ENCODE assay signal across 1 cellular context in genomic region chr17:81908793-81909192, GRCh38.
TF ChIP-seq lines count a peak whose summit lies in the region.

No MANE protein-coding gene starts in this region.

TF ChIP-seq in IMR-90, 13 proteins besides CTCF, POLR2A, EP300 and RAD21:
- TF ChIP-seq BHLHE40 (IDR thresholded peaks at IDR 0.05; ENCODE audit: low read depth, low read length) (no peak), MAFK (IDR thresholded peaks at IDR 0.05; ENCODE audit: low read depth, low read length) (no peak), SMC3 (IDR thresholded peaks at IDR 0.05; ENCODE audit: low read depth, low read length) (no peak), MXI1 (IDR thresholded peaks at IDR 0.05; ENCODE audit: borderline replicate concordance, low read depth, low read length) (no peak), RFX5 (IDR thresholded peaks at IDR 0.05; ENCODE audit: low read depth, low read length) (no peak), RCOR1 (IDR thresholded peaks at IDR 0.05; ENCODE audit: insufficient replicate concordance, low read length) (no peak), MAZ (IDR thresholded peaks at IDR 0.05; ENCODE audit: borderline replicate concordance, low read depth, low read length) (no peak), ELK1 (IDR thresholded peaks at IDR 0.05; ENCODE audit: borderline replicate concordance, low read depth, low read length) (no peak), FOS (IDR thresholded peaks at IDR 0.05; ENCODE audit: low read depth, low read length) (no peak), NFE2L2 (IDR thresholded peaks at IDR 0.05; ENCODE audit: low read depth, low read length) (no peak), CEBPB (IDR thresholded peaks at IDR 0.05; ENCODE audit: low read depth, low read length) (no peak), CHD1 (IDR thresholded peaks at IDR 0.05; ENCODE audit: low read depth, low read length) (no peak)
- TF ChIP-seq, protein P1, sequence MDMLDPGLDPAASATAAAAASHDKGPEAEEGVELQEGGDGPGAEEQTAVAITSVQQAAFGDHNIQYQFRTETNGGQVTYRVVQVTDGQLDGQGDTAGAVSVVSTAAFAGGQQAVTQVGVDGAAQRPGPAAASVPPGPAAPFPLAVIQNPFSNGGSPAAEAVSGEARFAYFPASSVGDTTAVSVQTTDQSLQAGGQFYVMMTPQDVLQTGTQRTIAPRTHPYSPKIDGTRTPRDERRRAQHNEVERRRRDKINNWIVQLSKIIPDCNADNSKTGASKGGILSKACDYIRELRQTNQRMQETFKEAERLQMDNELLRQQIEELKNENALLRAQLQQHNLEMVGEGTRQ (IDR thresholded peaks at IDR 0.05; ENCODE audit: low read depth, low read length): no peak
